ENCODE assay signal across 22 cellular contexts in genomic region chr4:28279249-28279648, GRCh38.
"Had no signal": no experiment of that assay in that cellular context is flagged by ENCODE, and none has a peak within 500 bp of the region (broad histone marks: within the 10 kb centered on the region; RNA-seq: fewer than 3 reads in every experiment).

No MANE protein-coding gene starts in this region.

- DNase-seq: activated B cell treated with CpG ODN at 0.5 μM for 24 hours; activated CD4-positive, alpha-beta T cell treated with anti-CD3 and anti-CD28 coated beads for 36 hours; activated CD4-positive, alpha-beta T cell treated with anti-CD3 and anti-CD28 coated beads, Interleukin-2, amount 50 U/mL, for 4 hours; activated CD8-positive, alpha-beta memory T cell treated with anti-CD3 and anti-CD28 coated beads for 24 hours; activated CD8-positive, alpha-beta memory T cell treated with anti-CD3 and anti-CD28 coated beads, Interleukin-2, amount 50 U/mL, for 4 hours; activated naive CD4-positive, alpha-beta T cell; activated T-cell treated with anti-CD3 and anti-CD28 coated beads, Interleukin-2, amount 50 U/mL, for 24 hours; adrenal gland; effector memory CD8-positive, alpha-beta T cell; esophagus squamous epithelium; heart right ventricle; kidney glomerular epithelial cell; left ventricle myocardium inferior; natural killer cell; spleen; stimulated activated CD4-positive, alpha-beta T cell treated with anti-CD3 and anti-CD28 coated beads, Interleukin-4, amount 100 ng/mL, for 24 hours; stimulated activated naive CD4-positive, alpha-beta T cell treated with Interleukin-2 at 50 U/mL for 16 hours; T-helper 1 cell; tibial artery had no signal

- H3K4me1 Mint-ChIP-seq: activated B cell treated with CpG ODN at 0.5 μM for 24 hours; activated CD4-positive, alpha-beta T cell treated with anti-CD3 and anti-CD28 coated beads for 36 hours; activated T-helper 17 cell treated with anti-CD3 and anti-CD28 coated beads, Interleukin-2, amount 50 U/mL, for 72 hours; natural killer cell had no signal

- H3K36me3 ChIP-seq: adrenal gland, esophagus squamous epithelium, heart right ventricle, left ventricle myocardium inferior, prostate gland, spleen, tibial artery had no signal

- H3K27me3 Mint-ChIP-seq: activated B cell treated with CpG ODN at 0.5 μM for 24 hours; activated CD4-positive, alpha-beta T cell treated with anti-CD3 and anti-CD28 coated beads for 36 hours; activated naive CD8-positive, alpha-beta T cell; activated T-cell treated with anti-CD3 and anti-CD28 coated beads, Interleukin-2, amount 50 U/mL, for 24 hours; activated T-helper 17 cell treated with anti-CD3 and anti-CD28 coated beads, Interleukin-2, amount 50 U/mL, for 72 hours; effector memory CD8-positive, alpha-beta T cell had no signal

- H3K27ac Mint-ChIP-seq: activated B cell treated with CpG ODN at 0.5 μM for 24 hours; activated CD4-positive, alpha-beta T cell treated with anti-CD3 and anti-CD28 coated beads for 36 hours; activated naive CD8-positive, alpha-beta T cell; activated T-cell treated with anti-CD3 and anti-CD28 coated beads, Interleukin-2, amount 50 U/mL, for 24 hours; activated T-helper 17 cell treated with anti-CD3 and anti-CD28 coated beads, Interleukin-2, amount 50 U/mL, for 72 hours; effector memory CD8-positive, alpha-beta T cell; natural killer cell had no signal

- H3K9me3 ChIP-seq: adrenal gland, esophagus squamous epithelium, prostate gland, tibial artery had no signal

- H3K4me3 Mint-ChIP-seq: activated B cell treated with CpG ODN at 0.5 μM for 24 hours; activated CD4-positive, alpha-beta T cell treated with anti-CD3 and anti-CD28 coated beads for 36 hours; activated naive CD8-positive, alpha-beta T cell; activated T-cell treated with anti-CD3 and anti-CD28 coated beads, Interleukin-2, amount 50 U/mL, for 24 hours; activated T-helper 17 cell treated with anti-CD3 and anti-CD28 coated beads, Interleukin-2, amount 50 U/mL, for 72 hours; effector memory CD8-positive, alpha-beta T cell; natural killer cell had no signal

- H3K27ac ChIP-seq: adrenal gland, esophagus squamous epithelium, heart right ventricle, left ventricle myocardium inferior, prostate gland, spleen, tibial artery had no signal

- H3K4me3 ChIP-seq: adrenal gland, esophagus squamous epithelium, heart right ventricle, left ventricle myocardium inferior, prostate gland, spleen, tibial artery had no signal

- ATAC-seq: activated CD4-positive, alpha-beta T cell treated with anti-CD3 and anti-CD28 coated beads for 36 hours; activated T-helper 17 cell treated with anti-CD3 and anti-CD28 coated beads, Interleukin-2, amount 50 U/mL, for 72 hours; effector memory CD8-positive, alpha-beta T cell; heart right ventricle; natural killer cell had no signal

- H3K36me3 Mint-ChIP-seq: activated naive CD8-positive, alpha-beta T cell had no signal

- H3K27me3 ChIP-seq: adrenal gland, esophagus squamous epithelium, heart right ventricle, spleen, tibial artery had no signal

- H3K4me1 ChIP-seq: adrenal gland, esophagus squamous epithelium, heart right ventricle, left ventricle myocardium inferior, prostate gland, spleen, tibial artery had no signal
